In genomic region chr2:186422226-186422625, GRCh38 we compare ENCODE assay signal across 12 cellular contexts.
A peak's percentile ranks its signal among the peaks of the same experiment; 100 is the strongest.
DNase-seq lines count a peak whose midpoint lies in the region; ATAC-seq, FAIRE-seq and TF ChIP-seq lines count a peak whose summit lies in the region.
"Had no signal": no experiment of that assay in that cellular context is flagged by ENCODE, and none has a peak within 500 bp of the region (broad histone marks: within the 10 kb centered on the region; RNA-seq: fewer than 3 reads in every experiment).

No MANE protein-coding gene starts in this region.

- no peak overlapping the region for H3K4me3 ChIP-seq in fibroblast of villous mesenchyme (ENCODE audit: low read depth, low read length)
- no peak overlapping the region for H3K4me3 ChIP-seq in retinal pigment epithelial cell (ENCODE audit: low read length)

- intact Hi-C loops in activated CD8-positive, alpha-beta T cell treated with anti-CD3 and anti-CD28 coated beads for 36 hours (cut with micrococcal nuclease), result no loop called here

- POLR2A ChIA-PET in RWPE1 (lab: Yijun Ruan, JAX; ENCODE audit: low non-redundant PET), result no interaction called here
- POLR2A ChIA-PET in activated CD8-positive, alpha-beta T cell treated with anti-CD3 and anti-CD28 coated beads for 36 hours (lab: Charles Lee), result no interaction called here

- DNase-seq in GM03348 (ENCODE audit: low spot score), result peak; percentile 81
- DNase-seq in RWPE1 (ENCODE audit: low spot score), result peak; percentile 74
- DNase-seq in fibroblast of villous mesenchyme (ENCODE audit: low read depth), result peak; percentile 26
- DNase-seq in retinal pigment epithelial cell (ENCODE audit: low read depth), result peak; percentile 36
- no peak for DNase-seq in HuH-7 (ENCODE audit: low spot score)
- DNase-seq in GM12891 (ENCODE audit: insufficient read length, low spot score), result no peak
- DNase-seq in activated CD8-positive, alpha-beta T cell treated with anti-CD3 and anti-CD28 coated beads for 36 hours, result no peak
- DNase-seq: activated T-cell treated with anti-CD3 and anti-CD28 coated beads, Interleukin-2, amount 50 U/mL, for 4 hours; NCI-H2081; stimulated activated CD4-positive, alpha-beta T cell treated with anti-CD3 and anti-CD28 coated beads, Interleukin-2, amount 100 ng/mL, for 24 hours had no signal

- peaks cover 3% of the 10 kb centered on the region for H3K36me3 Mint-ChIP-seq in activated CD8-positive, alpha-beta T cell treated with anti-CD3 and anti-CD28 coated beads for 36 hours (ENCODE audit: low read depth)
- H3K36me3 Mint-ChIP-seq: type B pancreatic cell had no signal

- H3K27ac Mint-ChIP-seq in activated CD8-positive, alpha-beta T cell treated with anti-CD3 and anti-CD28 coated beads for 36 hours, result no peak overlapping the region
- H3K27ac Mint-ChIP-seq: type B pancreatic cell had no signal

- H3K27ac ChIP-seq in RWPE1, result no peak overlapping the region

- no peaks in the 10 kb centered on the region for H3K27me3 Mint-ChIP-seq in activated CD8-positive, alpha-beta T cell treated with anti-CD3 and anti-CD28 coated beads for 36 hours
- H3K27me3 Mint-ChIP-seq: type B pancreatic cell had no signal

- no peak for TF ChIP-seq CTCF in RWPE1 (conservative IDR thresholded peaks at IDR 0.05; ENCODE audit: low read depth)
- TF ChIP-seq CTCF in fibroblast of villous mesenchyme (IDR thresholded peaks at IDR 0.05; ENCODE audit: insufficient read depth, low read depth, low read length), result no peak
- TF ChIP-seq CTCF in retinal pigment epithelial cell (conservative IDR thresholded peaks at IDR 0.05; ENCODE audit: low read depth, low read length), result no peak
- no peak for TF ChIP-seq CTCF in activated CD8-positive, alpha-beta T cell treated with anti-CD3 and anti-CD28 coated beads for 36 hours (IDR thresholded peaks at IDR 0.05)

- CTCF ChIA-PET in RWPE1 (lab: Yijun Ruan, JAX), result no interaction called here
- CTCF ChIA-PET in activated CD8-positive, alpha-beta T cell treated with anti-CD3 and anti-CD28 coated beads for 36 hours (lab: Charles Lee), result no interaction called here

- no peak for TF ChIP-seq POLR2A in GM12891 (IDR thresholded peaks at IDR 0.05; ENCODE audit: low read depth, low read length)

- no peak for FAIRE-seq in GM12891 (lab: Jason Lieb, UNC)

- no peaks in the 10 kb centered on the region for H3K9me3 Mint-ChIP-seq in activated CD8-positive, alpha-beta T cell treated with anti-CD3 and anti-CD28 coated beads for 36 hours
- H3K9me3 Mint-ChIP-seq: activated T-cell treated with anti-CD3 and anti-CD28 coated beads, Interleukin-2, amount 50 U/mL, for 4 hours; type B pancreatic cell had no signal

- ATAC-seq in activated CD8-positive, alpha-beta T cell treated with anti-CD3 and anti-CD28 coated beads for 36 hours, result no peak
- ATAC-seq in GM18520 (IDR thresholded peaks at IDR 0.05; ENCODE audit: unreplicated experiment), result no peak
- ATAC-seq: activated T-cell treated with anti-CD3 and anti-CD28 coated beads, Interleukin-2, amount 50 U/mL, for 4 hours had no signal

- no peak overlapping the region for H3K4me3 Mint-ChIP-seq in activated CD8-positive, alpha-beta T cell treated with anti-CD3 and anti-CD28 coated beads for 36 hours
- H3K4me3 Mint-ChIP-seq: activated T-cell treated with anti-CD3 and anti-CD28 coated beads, Interleukin-2, amount 50 U/mL, for 4 hours; type B pancreatic cell had no signal

- peaks cover 7% of the 10 kb centered on the region for H3K4me1 Mint-ChIP-seq in activated CD8-positive, alpha-beta T cell treated with anti-CD3 and anti-CD28 coated beads for 36 hours (ENCODE audit: low read depth)

TF ChIP-seq in GM12891, 5 proteins besides CTCF, POLR2A, EP300 and RAD21:
- no peak for TF ChIP-seq POU2F2 (IDR thresholded peaks at IDR 0.05; ENCODE audit: low read depth, low read length)
- TF ChIP-seq POLR2AphosphoS5 (IDR thresholded peaks at IDR 0.05; ENCODE audit: low read depth, low read length), result no peak
- TF ChIP-seq SPI1 (IDR thresholded peaks at IDR 0.05; ENCODE audit: low read depth, low read length), result no peak
- no peak for TF ChIP-seq TAF1 (IDR thresholded peaks at IDR 0.05; ENCODE audit: low read depth, low read length)
- no peak for TF ChIP-seq PAX5 (IDR thresholded peaks at IDR 0.05; ENCODE audit: insufficient read depth, low read length, severe bottlenecking)

Comparison
In these comparisons a context has a peak if more than half of its experiments do, and no peak if none do; other contexts are left out.
1. DNase-seq: peak in GM03348 (single experiment), RWPE1 (single experiment), fibroblast of villous mesenchyme (single experiment) and retinal pigment epithelial cell (single experiment); none in HuH-7 (single experiment), GM12891 (single experiment) and activated CD8-positive, alpha-beta T cell treated with anti-CD3 and anti-CD28 coated beads for 36 hours (single experiment).